ENCODE assay signal across 1 cellular context in genomic region chr1:16256478-16256877, GRCh38.
TF ChIP-seq lines count a peak whose summit lies in the region.

No MANE protein-coding gene starts in this region.

TF ChIP-seq in IMR-90, 13 proteins besides CTCF, POLR2A, EP300 and RAD21:
- TF ChIP-seq RFX5 (IDR thresholded peaks at IDR 0.05; ENCODE audit: low read depth, low read length) (no peak), BHLHE40 (IDR thresholded peaks at IDR 0.05; ENCODE audit: low read depth, low read length) (no peak), ELK1 (IDR thresholded peaks at IDR 0.05; ENCODE audit: borderline replicate concordance, low read depth, low read length) (no peak), MAZ (IDR thresholded peaks at IDR 0.05; ENCODE audit: borderline replicate concordance, low read depth, low read length) (no peak), SMC3 (IDR thresholded peaks at IDR 0.05; ENCODE audit: low read depth, low read length) (no peak), CEBPB (IDR thresholded peaks at IDR 0.05; ENCODE audit: low read depth, low read length) (no peak), MXI1 (IDR thresholded peaks at IDR 0.05; ENCODE audit: borderline replicate concordance, low read depth, low read length) (no peak), MAFK (IDR thresholded peaks at IDR 0.05; ENCODE audit: low read depth, low read length) (no peak), NFE2L2 (IDR thresholded peaks at IDR 0.05; ENCODE audit: low read depth, low read length) (no peak), CHD1 (IDR thresholded peaks at IDR 0.05; ENCODE audit: low read depth, low read length) (no peak), USF2 (IDR thresholded peaks at IDR 0.05; ENCODE audit: low read depth, low read length) (no peak)
TF ChIP-seq in IMR-90: peak in this region for 0.
